Comparison of ENCODE assay signal across 1 cellular context in the genomic region with DNA sequence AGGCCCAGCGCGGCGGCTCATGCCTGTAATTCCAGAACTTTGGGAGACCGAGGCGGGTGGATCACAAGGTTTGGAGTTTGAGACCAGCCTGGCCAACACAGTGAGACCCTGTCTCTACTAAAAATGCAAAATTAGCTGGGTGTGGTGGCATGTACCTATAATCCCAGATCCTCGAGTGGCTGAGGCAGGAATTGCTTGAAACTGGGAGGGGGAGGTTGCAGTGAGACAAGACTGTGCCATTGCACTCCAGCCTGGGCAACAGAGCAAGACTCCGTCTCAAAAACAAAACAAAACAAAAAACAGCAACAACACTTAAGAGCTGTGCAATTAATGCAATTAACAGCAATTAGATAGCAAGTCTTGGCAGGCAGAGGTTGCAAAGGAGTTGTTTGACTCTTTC. TPM values are rescaled to one million over a fixed set of nuclear protein-coding genes. Genes with fewer than 3 reads are reported as not detected.
"Had no signal": no experiment of that assay in that cellular context is flagged by ENCODE, and none has a peak within 500 bp of the region (broad histone marks: within the 10 kb centered on the region; RNA-seq: fewer than 3 reads in every experiment).

No MANE protein-coding gene starts in this region.

RNA-seq across cellular contexts. Expression of a gene that starts 45.6 kb away (rescaled TPM):
- total RNA-seq: left colon had no signal
